Comparison of ENCODE assay signal across 8 cellular contexts in the genomic region with DNA sequence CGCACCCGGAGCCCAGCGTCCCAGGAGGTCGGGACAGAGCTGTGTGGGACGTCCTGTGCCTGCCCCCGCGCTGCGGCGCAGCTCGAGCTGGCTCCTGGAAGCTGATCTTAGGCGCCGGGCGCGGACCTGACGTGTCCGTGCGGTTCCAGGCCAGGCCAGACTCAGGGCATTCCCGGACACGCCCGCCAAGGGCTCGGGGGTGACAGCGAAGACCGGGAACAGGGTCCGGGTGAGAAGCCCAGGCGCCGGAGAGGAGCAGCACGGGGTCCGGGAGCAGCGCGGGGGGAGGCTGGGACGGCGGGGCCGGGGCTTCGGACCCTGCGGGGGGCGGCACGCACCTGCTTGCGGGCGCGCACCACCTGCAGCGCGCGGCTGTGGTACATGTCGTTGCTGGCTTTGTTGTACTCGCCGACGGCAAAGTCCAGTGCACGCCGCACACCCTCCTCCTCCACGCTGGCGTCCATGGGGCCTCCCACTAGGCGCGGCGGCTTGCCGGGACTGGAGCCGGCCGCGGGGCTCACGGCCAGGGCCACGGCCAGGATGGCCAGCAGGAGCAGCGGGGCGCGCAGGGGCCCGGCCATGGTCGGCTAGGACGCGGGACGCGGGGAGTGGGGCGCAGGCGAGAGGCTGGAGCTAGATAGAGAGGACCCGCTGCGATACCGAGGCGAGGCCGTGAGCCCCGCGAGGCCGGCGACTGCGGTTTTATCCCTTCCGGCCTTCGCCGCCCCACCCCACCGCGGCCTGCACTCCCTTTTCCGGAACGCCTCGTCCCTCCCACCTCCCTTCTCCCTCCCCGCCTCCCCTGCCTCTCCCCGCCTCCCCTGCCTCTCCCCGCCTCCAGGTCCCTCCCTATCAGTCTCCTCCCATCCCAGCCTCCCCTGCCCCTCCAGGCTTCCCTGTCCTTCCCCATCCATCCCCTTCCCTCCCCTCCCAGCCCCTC. TPM values are rescaled to one million over a fixed set of nuclear protein-coding genes. Genes with fewer than 3 reads are reported as not detected.
DNase-seq lines count a peak whose midpoint lies in the region; ATAC-seq, FAIRE-seq and TF ChIP-seq lines count a peak whose summit lies in the region.

A gene with protein sequence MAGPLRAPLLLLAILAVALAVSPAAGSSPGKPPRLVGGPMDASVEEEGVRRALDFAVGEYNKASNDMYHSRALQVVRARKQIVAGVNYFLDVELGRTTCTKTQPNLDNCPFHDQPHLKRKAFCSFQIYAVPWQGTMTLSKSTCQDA (minus strand): TSS at position 674 of the 940 bp plus-strand sequence. CDS start 93 bp downstream, at position 581.

- intact Hi-C loops in colonic mucosa (cut with DNase I) = no loop called here

- peak within 1 kb of the TSS; percentile 95 for H2AFZ ChIP-seq in smooth muscle cell (ENCODE audit: low read depth)

- peak within 1 kb of the TSS; percentile 56 for H3K4me3 ChIP-seq in Jurkat, Clone E6-1 (ENCODE audit: low read length)
- H3K4me3 ChIP-seq in colonic mucosa = peak within 1 kb of the TSS; percentile 95
- peak within 1 kb of the TSS; percentile 81 for H3K4me3 ChIP-seq in kidney epithelial cell (ENCODE audit: low read depth, low read length)
- H3K4me3 ChIP-seq in smooth muscle cell = peak within 1 kb of the TSS; percentile 91

- WGBS in smooth muscle cell (ENCODE audit: low lambda C conversion rate) = under 1% methylated on average over 61 of the region's 92 CpGs

- H3F3A ChIP-seq in smooth muscle cell (ENCODE audit: low read depth) = peaks cover 10% of the 10 kb centered on the region

- H3K27me3 ChIP-seq in colonic mucosa (no peaks in the 10 kb centered on the region), kidney epithelial cell (ENCODE audit: control insufficient read depth, insufficient read depth, low read length) (no peaks in the 10 kb centered on the region), smooth muscle cell (ENCODE audit: low read depth) (no peaks in the 10 kb centered on the region)

- no peak for FAIRE-seq in RCC 7860 (lab: Jason Lieb, UNC)

- H4K20me1 ChIP-seq in smooth muscle cell (ENCODE audit: low read depth) = peaks cover 20% of the 10 kb centered on the region

- H3K9ac ChIP-seq in colonic mucosa (ENCODE audit: low read depth in 2 of 2, low read length in 2 of 2) = peak within 1 kb of the TSS; percentile 85 to 92
- peak within 1 kb of the TSS; percentile 85 for H3K9ac ChIP-seq in smooth muscle cell (ENCODE audit: low read depth)

- H3K4me1 ChIP-seq in colonic mucosa (peaks cover 5% of the 10 kb centered on the region), smooth muscle cell (ENCODE audit: low read depth) (peaks cover 12% of the 10 kb centered on the region)

- peaks cover 3% of the 10 kb centered on the region for H3K79me2 ChIP-seq in smooth muscle cell (ENCODE audit: low read depth)

- peak; percentile 77 for DNase-seq in GDM1 (lab: John Stamatoyannopoulos, UW)
- peak; percentile 45 for DNase-seq in Jurkat, Clone E6-1 (ENCODE audit: low read depth, low spot score)
- peak; percentile 66 for DNase-seq in RCC 7860 (ENCODE audit: low spot score)
- peak; percentile 94 for DNase-seq in colonic mucosa
- no peak for DNase-seq in kidney epithelial cell (ENCODE audit: low read depth)
- peak; percentile 35 for DNase-seq in smooth muscle cell (lab: John Stamatoyannopoulos, UW; ENCODE audit: unreplicated experiment)

- H3K27ac ChIP-seq in colonic mucosa (peak within 1 kb of the TSS; percentile 96), smooth muscle cell (ENCODE audit: low read depth) (peak within 1 kb of the TSS; percentile 19)

- ATAC-seq in GM21576 (IDR thresholded peaks at IDR 0.05; ENCODE audit: unreplicated experiment) (peak; percentile 41), HG03565 (IDR thresholded peaks at IDR 0.05; ENCODE audit: unreplicated experiment) (no peak)

- H3K4me2 ChIP-seq in smooth muscle cell = peak within 1 kb of the TSS; percentile 99

- no peaks in the 10 kb centered on the region for H3K36me3 ChIP-seq in colonic mucosa
- peaks cover 5% of the 10 kb centered on the region for H3K36me3 ChIP-seq in kidney epithelial cell (ENCODE audit: control insufficient read depth, insufficient read depth, low read length)
- no peaks in the 10 kb centered on the region for H3K36me3 ChIP-seq in smooth muscle cell (ENCODE audit: low read depth)

- H3K9me3 ChIP-seq in colonic mucosa (no peaks in the 10 kb centered on the region), smooth muscle cell (replicated peaks; ENCODE audit: low read depth) (no peaks in the 10 kb centered on the region)

- no peak for TF ChIP-seq CTCF in colonic mucosa (IDR thresholded peaks at IDR 0.05)
- TF ChIP-seq CTCF in kidney epithelial cell (IDR thresholded peaks at IDR 0.05; ENCODE audit: insufficient read depth, low read length, poor library complexity, severe bottlenecking) = no peak
- no peak for TF ChIP-seq CTCF in smooth muscle cell (IDR thresholded peaks at IDR 0.05; ENCODE audit: borderline replicate concordance, insufficient read depth, poor library complexity, severe bottlenecking)

RNA-seq across cellular contexts. Expression of the gene that starts here (rescaled TPM):
- polyA plus RNA-seq in Jurkat, Clone E6-1 (2012; ENCODE audit: insufficient read depth, insufficient read length) = 49.4 TPM
- total RNA-seq in colonic mucosa (100 to 1,000 TPM; 606 to 666 TPM), kidney epithelial cell (303 and 381 TPM in 2 replicates), smooth muscle cell (146 and 170 TPM in 2 replicates)
- polyA plus RNA-seq in smooth muscle cell = 338 and 410 TPM in 2 replicates
